ENCODE assay signal across 2 cellular contexts in genomic region chr3:170368921-170369320, GRCh38.
TF ChIP-seq lines count a peak whose summit lies in the region.

No MANE protein-coding gene starts in this region.

TF ChIP-seq in IMR-90, 13 proteins besides CTCF, POLR2A, EP300 and RAD21:
- TF ChIP-seq FOS (IDR thresholded peaks at IDR 0.05; ENCODE audit: low read depth, low read length) = no peak
- no peak for TF ChIP-seq CEBPB (IDR thresholded peaks at IDR 0.05; ENCODE audit: low read depth, low read length)
- 0 out of 2 replicates have a peak, but pooled peaks have one; percentile 16 for TF ChIP-seq SMC3 (IDR thresholded peaks at IDR 0.05; ENCODE audit: low read depth, low read length)

TF ChIP-seq in K562, 482 proteins besides CTCF, POLR2A, EP300 and RAD21:
- TF ChIP-seq NCOA1 (IDR thresholded peaks at IDR 0.05; ENCODE audit: low read depth) (no peak), NR2F6 (CRISPR knock-in tag; IDR thresholded peaks at IDR 0.05) (no peak), SFPQ (IDR thresholded peaks at IDR 0.05; ENCODE audit: low read depth, low read length) (no peak), ZNF384 (IDR thresholded peaks at IDR 0.05; ENCODE audit: low read depth, low read length) (peak; percentile 88)
